ENCODE assay signal across 22 cellular contexts in genomic region chr2:2147024-2147900, GRCh38.
DNase-seq lines count a peak whose midpoint lies in the region; ATAC-seq and TF ChIP-seq lines count a peak whose summit lies in the region.
"Had no signal": no experiment of that assay in that cellular context is flagged by ENCODE, and none has a peak within 500 bp of the region (broad histone marks: within the 10 kb centered on the region; RNA-seq: fewer than 3 reads in every experiment).

No MANE protein-coding gene starts in this region.

- H3K27ac Mint-ChIP-seq in WTC11: no peak overlapping the region
- H3K27ac Mint-ChIP-seq in activated CD8-positive, alpha-beta T cell treated with anti-CD3 and anti-CD28 coated beads for 36 hours: no peak overlapping the region
- H3K27ac Mint-ChIP-seq: activated naive CD4-positive, alpha-beta T cell treated with anti-CD3 and anti-CD28 coated beads, Interleukin-2, amount 50 U/mL, for 72 hours; activated T-cell treated with anti-CD3 and anti-CD28 coated beads, Interleukin-2, amount 50 U/mL, for 72 hours; B cell; IgD-negative memory B cell; immature natural killer cell; T-helper 2 cell treated with Interferon-gamma antibody and Interleukin-4, amounts not matched to agents 5 μg/mL and 100 μg/mL, for 36 hours had no signal

- intact Hi-C loops in left ventricle myocardium inferior (cut with micrococcal nuclease): no loop called here
- intact Hi-C loops in activated CD8-positive, alpha-beta T cell treated with anti-CD3 and anti-CD28 coated beads for 36 hours (cut with micrococcal nuclease): no loop called here

- no peak overlapping the region for H2BK5ac ChIP-seq in neuronal stem cell (ENCODE audit: low read length)

- CTCF ChIA-PET in WTC11 (lab: Charles Lee): interaction anchor here (0.9 kb wide), 1 partner anchor 292 kb away, joined by 3 read pairs; no protein-coding TSS in a partner anchor
- CTCF ChIA-PET in activated CD8-positive, alpha-beta T cell treated with anti-CD3 and anti-CD28 coated beads for 36 hours (lab: Charles Lee): no interaction called here

- no peak overlapping the region for H3K4me2 ChIP-seq in neuronal stem cell (ENCODE audit: insufficient read depth, low read length, poor library complexity, severe bottlenecking)

- H4K91ac ChIP-seq in neuronal stem cell (ENCODE audit: low read depth, low read length, poor library complexity): no peak overlapping the region

- peak overlapping the region; percentile 82 for H3K18ac ChIP-seq in neuronal stem cell (ENCODE audit: low read length)

- H3K4me1 Mint-ChIP-seq in WTC11: peaks cover 26% of the 10 kb centered on the region
- H3K4me1 Mint-ChIP-seq in activated CD8-positive, alpha-beta T cell treated with anti-CD3 and anti-CD28 coated beads for 36 hours (ENCODE audit: low read depth): no peaks in the 10 kb centered on the region
- H3K4me1 Mint-ChIP-seq: B cell, IgD-negative memory B cell, immature natural killer cell had no signal

- H3K4me1 ChIP-seq in left ventricle myocardium inferior: no peaks in the 10 kb centered on the region
- peaks cover 0 to 3% of the 10 kb centered on the region in 2 donors for H3K4me1 ChIP-seq in neuronal stem cell (ENCODE audit: control insufficient read depth in 2 of 2, insufficient read depth in 1 of 2, low read depth in 1 of 2, low read length in 2 of 2)
- H3K4me1 ChIP-seq: pancreas, suprapubic skin, vagina had no signal

- H3K27ac ChIP-seq in left ventricle myocardium inferior (replicated peaks) (no peak overlapping the region), neuronal stem cell (replicated peaks; ENCODE audit: low read length) (no peak overlapping the region)
- H3K27ac ChIP-seq: pancreas, suprapubic skin, vagina had no signal

- peak overlapping the region; percentile 33 for H2BK15ac ChIP-seq in neuronal stem cell (ENCODE audit: low read length)

- peaks cover 5% of the 10 kb centered on the region for H3K9me3 Mint-ChIP-seq in WTC11
- H3K9me3 Mint-ChIP-seq in activated CD8-positive, alpha-beta T cell treated with anti-CD3 and anti-CD28 coated beads for 36 hours: no peaks in the 10 kb centered on the region
- H3K9me3 Mint-ChIP-seq: activated naive CD4-positive, alpha-beta T cell treated with anti-CD3 and anti-CD28 coated beads, Interleukin-2, amount 50 U/mL, for 72 hours; activated T-cell treated with anti-CD3 and anti-CD28 coated beads, Interleukin-2, amount 50 U/mL, for 72 hours; immature natural killer cell; T-helper 2 cell treated with Interferon-gamma antibody and Interleukin-4, amounts not matched to agents 5 μg/mL and 100 μg/mL, for 36 hours had no signal

- H3K4me3 Mint-ChIP-seq in WTC11: no peak overlapping the region
- no peak overlapping the region for H3K4me3 Mint-ChIP-seq in activated CD8-positive, alpha-beta T cell treated with anti-CD3 and anti-CD28 coated beads for 36 hours
- H3K4me3 Mint-ChIP-seq: activated T-cell treated with anti-CD3 and anti-CD28 coated beads, Interleukin-2, amount 50 U/mL, for 72 hours; B cell; IgD-negative memory B cell; immature natural killer cell; T-helper 2 cell treated with Interferon-gamma antibody and Interleukin-4, amounts not matched to agents 5 μg/mL and 100 μg/mL, for 36 hours had no signal

- H3K27me3 ChIP-seq in left ventricle myocardium inferior (ENCODE audit: low read depth) (peaks cover 11% of the 10 kb centered on the region), neuronal stem cell (ENCODE audit: control insufficient read depth in 3 of 3, insufficient read depth in 3 of 3, low read depth in 1 of 3, low read length in 3 of 3) (no peaks in the 10 kb centered on the region)
- H3K27me3 ChIP-seq: pancreas, vagina had no signal

- no peaks in the 10 kb centered on the region; the same call in 1 of the 2 replicates for H3K36me3 Mint-ChIP-seq in WTC11
- no peaks in the 10 kb centered on the region for H3K36me3 Mint-ChIP-seq in activated CD8-positive, alpha-beta T cell treated with anti-CD3 and anti-CD28 coated beads for 36 hours (ENCODE audit: low read depth)
- H3K36me3 Mint-ChIP-seq: activated naive CD4-positive, alpha-beta T cell treated with anti-CD3 and anti-CD28 coated beads, Interleukin-2, amount 50 U/mL, for 72 hours; IgD-negative memory B cell; immature natural killer cell had no signal

- no peak overlapping the region for H3K4ac ChIP-seq in neuronal stem cell (ENCODE audit: low read length)

- no peak overlapping the region for H2AK5ac ChIP-seq in neuronal stem cell (ENCODE audit: low read depth, low read length)

- H3K23ac ChIP-seq in neuronal stem cell (ENCODE audit: low read depth, low read length, poor library complexity): no peak overlapping the region

- no peak overlapping the region for H3K14ac ChIP-seq in neuronal stem cell (ENCODE audit: low read length)

- no peaks in the 10 kb centered on the region for H3K9me3 ChIP-seq in left ventricle myocardium inferior (replicated peaks)
- H3K9me3 ChIP-seq in neuronal stem cell (replicated peaks in 1 of 2; ENCODE audit: control insufficient read depth in 2 of 2, insufficient read depth in 1 of 2, low read depth in 1 of 2, low read length in 2 of 2): no peaks in the 10 kb centered on the region
- H3K9me3 ChIP-seq: pancreas, suprapubic skin, vagina had no signal

- no CpG with 5 or more reads among the region's 20 CpGs for WGBS in neuronal stem cell (ENCODE audit: extremely low coverage in 2 of 2, insufficient read length in 2 of 2, insufficient replicate concordance in 1 of 2), 2 donors

- H2BK12ac ChIP-seq in neuronal stem cell (ENCODE audit: low read length): no peak overlapping the region

- H3K36me3 ChIP-seq in left ventricle myocardium inferior: no peaks in the 10 kb centered on the region
- H3K36me3 ChIP-seq in neuronal stem cell (replicated peaks in 1 of 2; ENCODE audit: control insufficient read depth in 2 of 2, insufficient read depth in 2 of 2, low read length in 2 of 2): no peaks in the 10 kb centered on the region
- H3K36me3 ChIP-seq: pancreas, suprapubic skin, vagina had no signal

- no peaks in the 10 kb centered on the region for H3K27me3 Mint-ChIP-seq in WTC11 (ENCODE audit: low read depth)
- H3K27me3 Mint-ChIP-seq in activated CD8-positive, alpha-beta T cell treated with anti-CD3 and anti-CD28 coated beads for 36 hours: no peaks in the 10 kb centered on the region
- H3K27me3 Mint-ChIP-seq: B cell, IgD-negative memory B cell had no signal

- H2AFZ ChIP-seq in neuronal stem cell (ENCODE audit: low read length): no peak overlapping the region

- no peak overlapping the region for H4K8ac ChIP-seq in neuronal stem cell (ENCODE audit: low read depth, low read length)

- no peaks in the 10 kb centered on the region for H3K79me1 ChIP-seq in neuronal stem cell (ENCODE audit: low read depth, low read length)

- H3K4me3 ChIP-seq in left ventricle myocardium inferior (peak overlapping the region; percentile 27), neuronal stem cell (ENCODE audit: low read length in 2 of 2) (no peak overlapping the region)
- H3K4me3 ChIP-seq: lung, pancreas, suprapubic skin, vagina had no signal

- ATAC-seq in WTC11 (peak; percentile 74), GM21723 (IDR thresholded peaks at IDR 0.05; ENCODE audit: unreplicated experiment) (no peak)
- ATAC-seq in activated CD8-positive, alpha-beta T cell treated with anti-CD3 and anti-CD28 coated beads for 36 hours: no peak
- ATAC-seq: activated naive CD4-positive, alpha-beta T cell treated with anti-CD3 and anti-CD28 coated beads, Interleukin-2, amount 50 U/mL, for 72 hours; activated T-cell treated with anti-CD3 and anti-CD28 coated beads, Interleukin-2, amount 50 U/mL, for 72 hours; Panc1 had no signal

- no peak overlapping the region for H2BK120ac ChIP-seq in neuronal stem cell (ENCODE audit: low read depth, low read length)

- DNase-seq in NCI-H2107 treated with DMSO at 0.1 percent for 48 hours (lab: John Stamatoyannopoulos, UW; ENCODE audit: unreplicated experiment) (peak; percentile 17), NCI-H2107 (lab: John Stamatoyannopoulos, UW) (no peak), WTC11 (ENCODE audit: low spot score) (no peak), left ventricle myocardium inferior (peak; percentile 32), neuronal stem cell (ENCODE audit: low spot score) (no peak)
- no peak for DNase-seq in activated naive CD4-positive, alpha-beta T cell treated with Interleukin-2 at 50 U/mL for 16 hours
- no peak for DNase-seq in activated CD8-positive, alpha-beta T cell treated with anti-CD3 and anti-CD28 coated beads for 36 hours
- DNase-seq: activated CD4-positive, CD25-positive, alpha-beta regulatory T cell; activated T-cell treated with anti-CD3 and anti-CD28 coated beads, Interleukin-2, amount 50 U/mL, for 72 hours; immature natural killer cell; NCI-H146; NCI-H226; pancreas had no signal

- TF ChIP-seq CTCF in WTC11 (IDR thresholded peaks at IDR 0.05) (no peak), left ventricle myocardium inferior (IDR thresholded peaks at IDR 0.05; ENCODE audit: borderline replicate concordance) (no peak)
- TF ChIP-seq CTCF in activated CD8-positive, alpha-beta T cell treated with anti-CD3 and anti-CD28 coated beads for 36 hours (IDR thresholded peaks at IDR 0.05): no peak

- POLR2A ChIA-PET in WTC11 (lab: Charles Lee): no interaction called here
- POLR2A ChIA-PET in activated CD8-positive, alpha-beta T cell treated with anti-CD3 and anti-CD28 coated beads for 36 hours (lab: Charles Lee): no interaction called here

- no peak overlapping the region for H3K9ac ChIP-seq in neuronal stem cell (ENCODE audit: low read depth, low read length, poor library complexity)

TF ChIP-seq in WTC11, 78 proteins besides CTCF, POLR2A, EP300 and RAD21:
- TF ChIP-seq STAT6 (CRISPR knock-in tag; conservative IDR thresholded peaks at IDR 0.05; ENCODE audit: low read depth): no peak
- 0 out of 2 replicates have a peak, but pooled peaks have one; percentile 26 for TF ChIP-seq ESRRA (CRISPR knock-in tag; IDR thresholded peaks at IDR 0.05; ENCODE audit: borderline replicate concordance)

Comparison
In these comparisons a context has a peak if more than half of its experiments do, and no peak if none do; other contexts are left out.
1. DNase-seq: peak in NCI-H2107 treated with DMSO at 0.1 percent for 48 hours (single experiment) and left ventricle myocardium inferior (single experiment); none in NCI-H2107 (single experiment), WTC11 (single experiment), neuronal stem cell (single experiment), activated naive CD4-positive, alpha-beta T cell treated with Interleukin-2 at 50 U/mL for 16 hours (single experiment) and activated CD8-positive, alpha-beta T cell treated with anti-CD3 and anti-CD28 coated beads for 36 hours (single experiment).